Comparison of ENCODE assay signal across 22 cellular contexts in the genomic region with DNA sequence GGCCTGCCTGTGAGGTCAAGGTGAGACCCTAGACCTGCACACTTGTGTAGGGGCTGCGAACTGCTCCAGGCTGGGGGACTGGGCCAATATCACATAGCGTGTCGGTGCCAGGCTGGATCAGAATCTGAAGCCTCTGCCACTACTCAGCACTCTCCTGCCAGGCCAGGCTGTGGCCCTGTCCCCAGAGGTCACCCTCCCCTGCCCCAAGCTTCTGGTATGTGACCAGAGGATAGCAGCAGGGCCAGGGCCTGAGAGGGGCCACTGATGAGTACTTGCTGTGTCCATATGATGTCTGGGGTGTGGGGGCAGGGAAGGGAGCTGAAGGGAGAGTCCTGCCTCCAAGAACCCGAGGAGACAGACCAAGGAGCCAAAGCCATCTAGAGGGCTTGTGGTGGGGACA. TPM values are rescaled to one million over a fixed set of nuclear protein-coding genes. Genes with fewer than 3 reads are reported as not detected.
DNase-seq lines count a peak whose midpoint lies in the region; ATAC-seq, FAIRE-seq and TF ChIP-seq lines count a peak whose summit lies in the region.
"Had no signal": no experiment of that assay in that cellular context is flagged by ENCODE, and none has a peak within 500 bp of the region (broad histone marks: within the 10 kb centered on the region; RNA-seq: fewer than 3 reads in every experiment).

No MANE protein-coding gene starts in this region.

- H3K4me3 Mint-ChIP-seq in naive thymus-derived CD4-positive, alpha-beta T cell: no peak overlapping the region
- H3K4me3 Mint-ChIP-seq: CD8-positive, alpha-beta T cell; H9; IgD-negative memory B cell had no signal

- H3K4me1 Mint-ChIP-seq in naive thymus-derived CD4-positive, alpha-beta T cell: no peaks in the 10 kb centered on the region
- H3K4me1 Mint-ChIP-seq: H9 had no signal

- no peaks in the 10 kb centered on the region for H3K27me3 ChIP-seq in WERI-Rb-1 (ENCODE audit: insufficient read depth, low read depth, severe bottlenecking)
- no peaks in the 10 kb centered on the region for H3K27me3 ChIP-seq in naive thymus-derived CD4-positive, alpha-beta T cell (ENCODE audit: control insufficient read depth in 2 of 2, insufficient read depth in 2 of 2, low read length in 2 of 2)
- H3K27me3 ChIP-seq in spleen (replicated peaks in 1 of 7): no peaks in the 10 kb centered on the region
- H3K27me3 ChIP-seq: BE2C had no signal

- no peak for FAIRE-seq in kidney (lab: Jason Lieb, UNC)
- FAIRE-seq: A549, D721Med, G401.6, GM12891, GM19239 had no signal

- no peak for DNase-seq in WERI-Rb-1
- DNase-seq in kidney: peak; percentile 51
- DNase-seq in naive thymus-derived CD4-positive, alpha-beta T cell: no peak
- DNase-seq in spleen: peak; percentile 46
- DNase-seq in NCI-H2196 treated with DMSO at 0.1 percent for 48 hours (lab: John Stamatoyannopoulos, UW; ENCODE audit: unreplicated experiment): no peak
- no peak for DNase-seq in NCI-H187 treated with DMSO at 0.1 percent for 48 hours (lab: John Stamatoyannopoulos, UW)
- DNase-seq: BE2C; CD8-positive, alpha-beta T cell; COR-L47; DMS153; DMS79 treated with DMSO at 0.1 percent for 48 hours; EL; GOT3; H9 had no signal

- H3K27ac Mint-ChIP-seq in naive thymus-derived CD4-positive, alpha-beta T cell: no peak overlapping the region
- H3K27ac Mint-ChIP-seq: CD8-positive, alpha-beta T cell; IgD-negative memory B cell had no signal

- TF ChIP-seq POLR2A in spleen (IDR thresholded peaks at IDR 0.05): no peak

- H3K36me3 ChIP-seq in WERI-Rb-1 (no peaks in the 10 kb centered on the region), kidney (ENCODE audit: control insufficient read depth in 1 of 2, insufficient read depth in 2 of 2, low read length in 2 of 2) (peaks cover 0 to 4% of the 10 kb centered on the region in 2 donors), spleen (peaks cover 0 to 38% (median 5%) of the 10 kb centered on the region in 6 donors)
- peaks cover 0 to 83% (median 6%) of the 10 kb centered on the region in 3 experiments for H3K36me3 ChIP-seq in naive thymus-derived CD4-positive, alpha-beta T cell (ENCODE audit: control insufficient read depth in 2 of 3, insufficient read depth in 3 of 3, low read length in 3 of 3)
- H3K36me3 ChIP-seq: BE2C had no signal

- POLR2A ChIA-PET in naive thymus-derived CD4-positive, alpha-beta T cell (lab: Charles Lee): no interaction called here

- H3K4me1 ChIP-seq in kidney (ENCODE audit: control insufficient read depth in 1 of 2, insufficient read depth in 1 of 2, low read depth in 1 of 2, low read length in 2 of 2): peaks cover 0 to 18% of the 10 kb centered on the region in 2 donors
- no peaks in the 10 kb centered on the region for H3K4me1 ChIP-seq in naive thymus-derived CD4-positive, alpha-beta T cell (ENCODE audit: control insufficient read depth in 2 of 2, insufficient read depth in 2 of 2, low read length in 2 of 2)
- H3K4me1 ChIP-seq in spleen: peaks cover 0 to 6% (median 0%) of the 10 kb centered on the region in 6 donors
- H3K4me1 ChIP-seq: A549, BE2C had no signal

- 77 to 91% (median 83%) methylated on average over 2 to 4 of the region's 4 CpGs for WGBS in spleen, 5 donors

- no peak overlapping the region for H3K4me3 ChIP-seq in WERI-Rb-1 (ENCODE audit: low read depth, low read length)
- no peak overlapping the region for H3K4me3 ChIP-seq in kidney (ENCODE audit: low read length in 2 of 2)
- H3K4me3 ChIP-seq in naive thymus-derived CD4-positive, alpha-beta T cell (ENCODE audit: low read length): no peak overlapping the region
- H3K4me3 ChIP-seq in spleen: no peak overlapping the region
- H3K4me3 ChIP-seq: A549 had no signal

- peak overlapping the region; percentile 40 for H3K27ac ChIP-seq in WERI-Rb-1
- no peak overlapping the region for H3K27ac ChIP-seq in kidney (ENCODE audit: low read depth in 2 of 2, low read length in 2 of 2)
- H3K27ac ChIP-seq in naive thymus-derived CD4-positive, alpha-beta T cell (ENCODE audit: low read depth, low read length): peak overlapping the region; percentile 5
- no peak overlapping the region for H3K27ac ChIP-seq in spleen
- H3K27ac ChIP-seq: A549, C4-2B had no signal

- CTCF ChIA-PET in naive thymus-derived CD4-positive, alpha-beta T cell (lab: Charles Lee): no interaction called here

- TF ChIP-seq CTCF in WERI-Rb-1 (IDR thresholded peaks at IDR 0.05; ENCODE audit: low read depth, low read length) (no peak), kidney (IDR thresholded peaks at IDR 0.05; ENCODE audit: borderline replicate concordance, extremely low read depth, insufficient read depth) (no peak), spleen (IDR thresholded peaks at IDR 0.05 in 8 of 11, conservative IDR thresholded peaks at IDR 0.05 in 3 of 11) (no peak)

- H3K9me3 Mint-ChIP-seq in naive thymus-derived CD4-positive, alpha-beta T cell: peaks cover 0 to 3% (median 0%) of the 10 kb centered on the region in 11 donors
- H3K9me3 Mint-ChIP-seq: CD8-positive, alpha-beta T cell; H9; IgD-negative memory B cell had no signal

- intact Hi-C loops in kidney (cut with DNase I): no loop called here
- intact Hi-C loops in naive thymus-derived CD4-positive, alpha-beta T cell (cut with micrococcal nuclease): no loop called here
- intact Hi-C loops in spleen (cut with DNase I; ENCODE audit: low total_unique reads): no loop called here

- no peak overlapping the region for H3K9ac ChIP-seq in kidney (ENCODE audit: low read length in 2 of 2)

- H3K36me3 Mint-ChIP-seq in naive thymus-derived CD4-positive, alpha-beta T cell: peaks cover 0 to 18% (median 4%) of the 10 kb centered on the region in 5 donors

- H3K9me3 ChIP-seq in WERI-Rb-1 (ENCODE audit: severe bottlenecking): no peaks in the 10 kb centered on the region
- H3K9me3 ChIP-seq in kidney (ENCODE audit: control insufficient read depth in 1 of 2, low read length in 2 of 2): no peaks in the 10 kb centered on the region
- no peaks in the 10 kb centered on the region for H3K9me3 ChIP-seq in naive thymus-derived CD4-positive, alpha-beta T cell (ENCODE audit: control insufficient read depth in 2 of 3, low read length in 3 of 3)
- H3K9me3 ChIP-seq in spleen: no peaks in the 10 kb centered on the region
- H3K9me3 ChIP-seq: A549, BE2C had no signal

- no peak for ATAC-seq in naive thymus-derived CD4-positive, alpha-beta T cell
- no peak for ATAC-seq in HG03469 (IDR thresholded peaks at IDR 0.05; ENCODE audit: unreplicated experiment)
- ATAC-seq: CD8-positive, alpha-beta T cell had no signal

- no peaks in the 10 kb centered on the region for H3K27me3 Mint-ChIP-seq in naive thymus-derived CD4-positive, alpha-beta T cell

RNA-seq across cellular contexts. Expression of a gene that starts 17.8 kb away (rescaled TPM):
- total RNA-seq in kidney (168 TPM), spleen (100 to 1,000 TPM; 150 to 202 (median 181) TPM)
- polyA plus RNA-seq in kidney (ENCODE audit: insufficient read depth, low read depth, low replicate concordance) (362 TPM), spleen (100 to 1,000 TPM; 308 to 419 (median 377) TPM)
- 100 to 1,000 TPM; 137 to 189 (median 169) TPM for total RNA-seq in naive thymus-derived CD4-positive, alpha-beta T cell
- 100 to 1,000 TPM; 201 to 295 TPM for polyA plus RNA-seq in naive thymus-derived CD4-positive, alpha-beta T cell

RNA-seq across cellular contexts. Expression of a gene that starts 23.3 kb away (rescaled TPM):
- total RNA-seq in kidney: 22.9 TPM
- 27.5 TPM for polyA plus RNA-seq in kidney (ENCODE audit: insufficient read depth, low read depth, low replicate concordance)
- 10 to 100 TPM; 17.4 to 49.1 (median 27.2) TPM for total RNA-seq in naive thymus-derived CD4-positive, alpha-beta T cell
- polyA plus RNA-seq in naive thymus-derived CD4-positive, alpha-beta T cell: 10 to 100 TPM; 16.8 to 19.5 TPM
- total RNA-seq in spleen: 10 to 100 TPM in 6 of 7 donors, 1 to 10 TPM in 1; 9.5 to 24.7 (median 20.4) TPM
- polyA plus RNA-seq in spleen: 10 to 100 TPM; 18.5 to 32.3 (median 28.1) TPM

RNA-seq across cellular contexts. Expression of a gene that starts 32.1 kb away (rescaled TPM):
- total RNA-seq in kidney: 7.6 TPM
- polyA plus RNA-seq in kidney (ENCODE audit: insufficient read depth, low read depth, low replicate concordance): 4.6 TPM
- 1 to 10 TPM; 6.2 to 8.9 (median 7.1) TPM for total RNA-seq in naive thymus-derived CD4-positive, alpha-beta T cell
- 1 to 10 TPM in 1 of 2 donors, under 1 TPM in 1; 0.74 to 1.5 TPM for polyA plus RNA-seq in naive thymus-derived CD4-positive, alpha-beta T cell
- 1 to 10 TPM; 4.1 to 6.2 (median 5.5) TPM for total RNA-seq in spleen
- polyA plus RNA-seq in spleen: 1 to 10 TPM; 1.5 to 2.8 (median 1.7) TPM

Comparison
In these comparisons a context has a peak if more than half of its experiments do, and no peak if none do; other contexts are left out.
1. DNase-seq: peak in kidney (single experiment) and spleen (single experiment); none in WERI-Rb-1 (single experiment), naive thymus-derived CD4-positive, alpha-beta T cell (0 of 9), NCI-H2196 treated with DMSO at 0.1 percent for 48 hours (single experiment) and NCI-H187 treated with DMSO at 0.1 percent for 48 hours (single experiment).
2. H3K27ac ChIP-seq: peak in WERI-Rb-1 (single experiment) and naive thymus-derived CD4-positive, alpha-beta T cell (single experiment); none in kidney (0 of 2) and spleen (0 of 8).